ENCODE assay signal across 9 cellular contexts in the genomic region with DNA sequence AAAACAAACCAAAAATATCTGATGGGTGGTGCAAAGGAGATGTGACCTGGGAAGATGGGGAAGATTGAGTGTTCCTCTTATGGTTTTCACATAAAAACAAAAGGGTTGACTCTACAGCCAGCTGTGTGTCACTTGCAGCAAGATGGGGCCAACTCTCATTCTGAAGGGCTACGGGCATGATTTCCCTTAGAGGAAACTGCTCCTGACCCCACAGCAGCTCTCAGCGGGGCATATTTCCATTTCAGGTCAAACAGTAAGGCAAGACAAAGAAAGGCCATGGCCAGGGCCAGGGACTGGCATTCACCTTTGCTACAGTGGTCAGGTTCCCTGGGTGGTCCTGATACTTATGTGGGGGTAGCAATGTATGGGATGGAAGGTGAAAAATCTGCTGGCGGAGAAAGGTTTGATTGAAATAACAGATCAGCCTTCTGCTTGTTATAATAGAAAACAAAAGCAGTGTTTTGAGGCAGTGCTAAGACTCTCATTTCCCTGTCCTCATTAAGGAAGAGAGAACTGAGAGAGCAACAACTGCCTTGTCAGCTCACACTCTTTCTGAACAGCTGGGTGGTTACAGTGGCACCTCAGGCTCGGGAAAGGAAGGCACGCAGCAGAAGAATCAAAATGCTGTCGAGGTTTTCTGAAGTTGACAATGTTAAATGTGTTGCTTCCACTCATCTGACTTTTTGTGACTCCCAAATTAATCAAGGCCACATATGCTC.
A peak's percentile ranks its signal among the peaks of the same experiment; 100 is the strongest.
DNase-seq lines count a peak whose midpoint lies in the region; ATAC-seq and TF ChIP-seq lines count a peak whose summit lies in the region.
"Had no signal": no experiment of that assay in that cellular context is flagged by ENCODE, and none has a peak within 500 bp of the region (broad histone marks: within the 10 kb centered on the region; RNA-seq: fewer than 3 reads in every experiment).

No MANE protein-coding gene starts in this region.

- no peaks in the 10 kb centered on the region for H3K9me2 ChIP-seq in Loucy (replicated peaks; ENCODE audit: low read depth, low read length)

- H3K9ac ChIP-seq in Loucy (ENCODE audit: low read depth, low read length, poor library complexity, severe bottlenecking) (peak overlapping the region; percentile 63), parathyroid adenoma (no peak overlapping the region)

- peaks cover 9% of the 10 kb centered on the region; the same call in 1 of the 2 replicates for H3K36me3 ChIP-seq in Loucy (ENCODE audit: insufficient read depth, low read length)
- no peaks in the 10 kb centered on the region for H3K36me3 ChIP-seq in parathyroid adenoma (ENCODE audit: control insufficient read depth, insufficient read depth, low read length)
- H3K36me3 ChIP-seq in breast epithelium = no peaks in the 10 kb centered on the region
- no peaks in the 10 kb centered on the region for H3K36me3 ChIP-seq in H7 (replicated peaks; ENCODE audit: control insufficient read depth, insufficient read depth, low read length)

- no peak for TF ChIP-seq CTCF in Loucy (conservative IDR thresholded peaks at IDR 0.05; ENCODE audit: low read length)
- no peak for TF ChIP-seq CTCF in parathyroid adenoma (IDR thresholded peaks at IDR 0.05)
- no peak for TF ChIP-seq CTCF in breast epithelium (IDR thresholded peaks at IDR 0.05)

- H3K9me3 ChIP-seq in Loucy (ENCODE audit: insufficient read depth, low read depth, low read length) (no peaks in the 10 kb centered on the region), parathyroid adenoma (ENCODE audit: control insufficient read depth, low read length) (no peaks in the 10 kb centered on the region), breast epithelium (no peaks in the 10 kb centered on the region)

- intact Hi-C loops in breast epithelium (cut with DNase I; ENCODE audit: low total_unique reads) = no loop called here

- H3K79me2 ChIP-seq in Loucy (ENCODE audit: insufficient read depth, low read length) (peaks cover 36% of the 10 kb centered on the region), parathyroid adenoma (no peaks in the 10 kb centered on the region)

- no peaks in the 10 kb centered on the region for H3K27me3 ChIP-seq in Loucy (ENCODE audit: insufficient read depth, low read length, poor library complexity, severe bottlenecking)
- H3K27me3 ChIP-seq in parathyroid adenoma (ENCODE audit: control insufficient read depth, insufficient read depth, low read length) = no peaks in the 10 kb centered on the region
- no peaks in the 10 kb centered on the region for H3K27me3 ChIP-seq in breast epithelium
- no peaks in the 10 kb centered on the region for H3K27me3 ChIP-seq in H7 (ENCODE audit: control insufficient read depth, insufficient read depth, low read length)

- H2AFZ ChIP-seq in Loucy (ENCODE audit: low read length) (no peak overlapping the region), parathyroid adenoma (no peak overlapping the region)

- no peaks in the 10 kb centered on the region for H4K20me1 ChIP-seq in Loucy (ENCODE audit: insufficient read depth, low read length, poor library complexity, severe bottlenecking)

- ATAC-seq in GM18909 (IDR thresholded peaks at IDR 0.05; ENCODE audit: poor library complexity, unreplicated experiment) = peak; percentile 98
- peak; percentile 98 for ATAC-seq in HG02678 (IDR thresholded peaks at IDR 0.05; ENCODE audit: unreplicated experiment)

- peaks cover 61% of the 10 kb centered on the region for H3K4me1 ChIP-seq in Loucy (ENCODE audit: insufficient read depth, low read length, poor library complexity, severe bottlenecking)
- peaks cover 50% of the 10 kb centered on the region for H3K4me1 ChIP-seq in parathyroid adenoma
- H3K4me1 ChIP-seq in breast epithelium = no peaks in the 10 kb centered on the region

- no peak for TF ChIP-seq POLR2A in breast epithelium (IDR thresholded peaks at IDR 0.05)

- peak overlapping the region; percentile 94 for H3K27ac ChIP-seq in parathyroid adenoma
- H3K27ac ChIP-seq in breast epithelium = no peak overlapping the region

- H3K4me3 ChIP-seq in Loucy (ENCODE audit: low read length, poor library complexity, severe bottlenecking) = peak overlapping the region; percentile 10
- no peak overlapping the region for H3K4me3 ChIP-seq in parathyroid adenoma (ENCODE audit: low read depth, low read length)
- no peak overlapping the region for H3K4me3 ChIP-seq in breast epithelium
- no peak overlapping the region for H3K4me3 ChIP-seq in H7 (ENCODE audit: insufficient read depth, low read depth, low read length)

- no peaks in the 10 kb centered on the region for H3F3A ChIP-seq in Loucy (ENCODE audit: low read depth)

- H3K4me2 ChIP-seq in Loucy (ENCODE audit: low read depth, low read length, poor library complexity, severe bottlenecking) = peak overlapping the region; percentile 58
- peak overlapping the region; percentile 45 for H3K4me2 ChIP-seq in parathyroid adenoma (ENCODE audit: low read length)

- no peak for DNase-seq in breast epithelium (ENCODE audit: low spot score in 2 of 2)
- DNase-seq in H7 = no peak
- DNase-seq in NCI-H1092 treated with DMSO at 0.1 percent for 48 hours (lab: John Stamatoyannopoulos, UW) = no peak
- no peak for DNase-seq in superior temporal gyrus (ENCODE audit: extremely low spot score)
- DNase-seq: NCI-H69 had no signal
